ENCODE assay signal across 8 cellular contexts in genomic region chr12:6326316-6326959, GRCh38. TPM values are rescaled to one million over a fixed set of nuclear protein-coding genes. Genes with fewer than 3 reads are reported as not detected.
A peak's percentile ranks its signal among the peaks of the same experiment; 100 is the strongest.
DNase-seq lines count a peak whose midpoint lies in the region; ATAC-seq and TF ChIP-seq lines count a peak whose summit lies in the region.

No MANE protein-coding gene starts in this region.

- H3K9me3 Mint-ChIP-seq in endodermal cell, result no peaks in the 10 kb centered on the region

- peaks cover 30% of the 10 kb centered on the region for H3K36me3 Mint-ChIP-seq in endodermal cell (ENCODE audit: low read depth)

- ATAC-seq in GM21515 (IDR thresholded peaks at IDR 0.05; ENCODE audit: unreplicated experiment), result no peak

- no peak overlapping the region for H3K4me2 ChIP-seq in OCI-LY1 (ENCODE audit: low read length)

- DNase-seq in NCI-H1436 (lab: John Stamatoyannopoulos, UW) (peak; percentile 57), NCI-H1436 treated with DMSO at 0.1 percent for 48 hours (lab: John Stamatoyannopoulos, UW) (no peak), endodermal cell (peak; percentile 93), myocyte (ENCODE audit: low read depth) (peak; percentile 60), COLO829 (ENCODE audit: low spot score) (no peak)
- DNase-seq in stimulated activated CD4-positive, alpha-beta T cell treated with anti-CD3 and anti-CD28 coated beads, Interleukin-4, amount 100 ng/mL, for 4 hours, result no peak

- H3K27me3 ChIP-seq in OCI-LY1 (ENCODE audit: insufficient read depth, low read length) (0 out of 2 replicates have a peak, but pooled peaks cover 3% of the 10 kb centered on the region), endodermal cell (ENCODE audit: control insufficient read depth, insufficient read depth, low read length, poor library complexity, severe bottlenecking) (no peaks in the 10 kb centered on the region)

- peak overlapping the region; percentile 2 for H3K27ac Mint-ChIP-seq in endodermal cell

- H3K9me3 ChIP-seq in OCI-LY1 (ENCODE audit: low read length) (no peaks in the 10 kb centered on the region), endodermal cell (ENCODE audit: control insufficient read depth, low read length) (no peaks in the 10 kb centered on the region)

- WGBS in endodermal cell (ENCODE audit: insufficient coverage in 1 of 2, insufficient read length in 1 of 2), 2 experiments, result 67 to 72% methylated on average over 13 to 16 of the region's 16 CpGs

- H3K4me3 Mint-ChIP-seq in endodermal cell, result no peak overlapping the region

- H3K9ac ChIP-seq in OCI-LY1 (ENCODE audit: low read length) (no peak overlapping the region), endodermal cell (ENCODE audit: extremely low read depth, low read length, poor library complexity, severe bottlenecking) (no peak overlapping the region)

- H4K20me1 ChIP-seq in OCI-LY1 (ENCODE audit: insufficient read depth, low read length), result no peaks in the 10 kb centered on the region

- H3K9me2 ChIP-seq in OCI-LY1 (ENCODE audit: low read depth, low read length), result no peaks in the 10 kb centered on the region

- no peak overlapping the region for H3K4me3 ChIP-seq in OCI-LY1 (ENCODE audit: low read depth, low read length, poor library complexity, severe bottlenecking)
- no peak overlapping the region for H3K4me3 ChIP-seq in endodermal cell (ENCODE audit: low read length)

- H3K4me1 ChIP-seq in OCI-LY1 (ENCODE audit: insufficient read depth, low read length, severe bottlenecking), result peaks cover 16% of the 10 kb centered on the region
- H3K4me1 ChIP-seq in endodermal cell (ENCODE audit: control insufficient read depth, insufficient read depth, low read length), result peaks cover 5% of the 10 kb centered on the region

- no peaks in the 10 kb centered on the region for H3K79me2 ChIP-seq in OCI-LY1 (ENCODE audit: insufficient read depth, low read length)

- H3K4me1 Mint-ChIP-seq in endodermal cell, result peaks cover 47% of the 10 kb centered on the region

- H2AFZ ChIP-seq in OCI-LY1 (ENCODE audit: low read length), result no peak overlapping the region

- no peaks in the 10 kb centered on the region for H3F3A ChIP-seq in OCI-LY1 (ENCODE audit: insufficient read depth, low read length)

- TF ChIP-seq CTCF in OCI-LY1 (IDR thresholded peaks at IDR 0.05; ENCODE audit: low read length), result peak; percentile 48
- peak; percentile 98 for TF ChIP-seq CTCF in endodermal cell (conservative IDR thresholded peaks at IDR 0.05)

- H3K27me3 Mint-ChIP-seq in endodermal cell (ENCODE audit: insufficient read depth), result no peaks in the 10 kb centered on the region

- no peak overlapping the region for H3K27ac ChIP-seq in OCI-LY1 (ENCODE audit: low read depth, low read length, poor library complexity, severe bottlenecking)
- no peak overlapping the region for H3K27ac ChIP-seq in endodermal cell (ENCODE audit: low read depth, low read length)

- H3K36me3 ChIP-seq in OCI-LY1 (ENCODE audit: insufficient read depth, low read length) (no peaks in the 10 kb centered on the region), endodermal cell (ENCODE audit: control insufficient read depth, insufficient read depth, low read length) (peaks cover 15% of the 10 kb centered on the region)

RNA-seq across cellular contexts. Expression of gene TNFRSF1A, which starts 15.4 kb away (rescaled TPM):
- total RNA-seq in endodermal cell (10 to 100 TPM; 43.2 to 86.2 TPM), myocyte (147 and 150 TPM in 2 replicates)
- 39.7 TPM for polyA plus RNA-seq in endodermal cell (2013, experiment 1 of 2)
- 37.7 TPM for polyA plus RNA-seq in endodermal cell (2013, experiment 2 of 2)
- polyA plus RNA-seq in myocyte (2012), result 140 TPM

RNA-seq across cellular contexts. Expression of gene PLEKHG6, which starts 16.0 kb away (rescaled TPM):
- total RNA-seq in endodermal cell (10 to 100 TPM; 24.8 to 37.2 TPM), myocyte (not detected in 2 replicates)
- polyA plus RNA-seq in endodermal cell (2013, experiment 1 of 2), result 7.1 TPM
- polyA plus RNA-seq in endodermal cell (2013, experiment 2 of 2), result 4.6 TPM
- polyA plus RNA-seq in myocyte (2012), result 0.59 TPM

RNA-seq across cellular contexts. Expression of gene SCNN1A, which starts 48.9 kb away (rescaled TPM):
- total RNA-seq in endodermal cell (10 to 100 TPM; 32.1 to 87.7 TPM), myocyte (0.13 and 1.0 TPM in 2 replicates)
- 9.0 TPM for polyA plus RNA-seq in endodermal cell (2013, experiment 1 of 2)
- 4.3 TPM for polyA plus RNA-seq in endodermal cell (2013, experiment 2 of 2)
- polyA plus RNA-seq in myocyte (2012), result 0.59 TPM

RNA-seq across cellular contexts. Expression of gene LTBR, which starts 57.5 kb away (rescaled TPM):
- total RNA-seq in endodermal cell (1 to 10 TPM; 8.4 to 9.1 TPM), myocyte (135 and 146 TPM in 2 replicates)
- 1.5 TPM for polyA plus RNA-seq in endodermal cell (2013, experiment 1 of 2)
- 1.9 TPM for polyA plus RNA-seq in endodermal cell (2013, experiment 2 of 2)
- 103 TPM for polyA plus RNA-seq in myocyte (2012)

Comparison
In these comparisons a context has a peak if more than half of its experiments do, and no peak if none do; other contexts are left out.
1. DNase-seq: peak in NCI-H1436 (single experiment), endodermal cell (single experiment) and myocyte (single experiment); none in NCI-H1436 treated with DMSO at 0.1 percent for 48 hours (single experiment), COLO829 (single experiment) and stimulated activated CD4-positive, alpha-beta T cell treated with anti-CD3 and anti-CD28 coated beads, Interleukin-4, amount 100 ng/mL, for 4 hours (0 of 2).
2. RNA of gene PLEKHG6, which starts 16.0 kb away (total RNA-seq): 24.8 to 37.2 TPM in endodermal cell; not detected in myocyte; every median in the first group is over 10 times any median in the second.
3. RNA of gene SCNN1A, which starts 48.9 kb away (total RNA-seq): 32.1 to 87.7 TPM in endodermal cell; 0.13 to 1.0 TPM in myocyte; every median in the first group is over 10 times any median in the second.